In the genomic region with DNA sequence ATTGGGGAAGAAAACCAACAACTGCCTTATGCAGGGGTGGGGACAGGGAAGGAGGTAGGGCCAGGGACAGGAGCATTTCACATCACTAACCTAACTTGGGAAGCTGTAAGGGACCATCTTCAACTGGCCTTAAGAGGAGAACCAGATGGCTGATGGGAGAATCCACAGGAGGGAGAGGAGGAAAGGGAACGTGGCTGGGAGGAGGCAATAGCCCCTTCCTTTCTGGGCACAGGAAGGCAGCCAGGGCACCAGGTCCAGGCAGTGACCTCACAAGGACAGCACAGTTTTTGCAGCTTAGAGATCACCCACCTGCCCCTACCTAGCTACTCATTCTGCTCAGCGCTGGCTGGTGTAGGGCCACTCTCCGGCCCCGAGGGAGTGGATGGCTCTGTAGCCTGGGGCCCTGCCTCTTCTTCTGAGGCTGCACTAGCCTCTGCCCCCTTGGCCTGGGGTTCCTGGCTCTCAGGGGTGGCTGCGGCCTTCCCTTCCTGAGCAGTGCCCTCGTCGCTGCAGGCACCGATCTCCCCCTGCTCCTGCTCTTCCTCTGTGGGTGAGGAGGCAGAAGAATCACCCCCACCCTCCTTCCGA, we compare ENCODE assay signal across 8 cellular contexts. TPM values are rescaled to one million over a fixed set of nuclear protein-coding genes. Genes with fewer than 3 reads are reported as not detected.
A peak's percentile ranks its signal among the peaks of the same experiment; 100 is the strongest.
DNase-seq lines count a peak whose midpoint lies in the region; ATAC-seq and TF ChIP-seq lines count a peak whose summit lies in the region.

No MANE protein-coding gene starts in this region.

- POLR2A ChIA-PET in WTC11 (lab: Charles Lee), result interaction anchor here (0.6 to 1.2 kb wide), 3 partner anchors 13 to 93 kb away, joined by 4 to 8 read pairs (median 5); no protein-coding TSS in a partner anchor

- CTCF ChIA-PET in activated CD8-positive, alpha-beta memory T cell treated with anti-CD3 and anti-CD28 coated beads, Interleukin-2, amount 10 ng/mL, durations not matched to agents 7 days and 5 days (lab: Charles Lee), result interaction anchor here (0.5 to 4.6 kb wide), 6 partner anchors 14 to 205 kb away, joined by 3 to 27 read pairs (median 4); a partner anchor contains a TSS
- CTCF ChIA-PET in WTC11 (lab: Charles Lee), result interaction anchor here (0.9 kb wide), 1 partner anchor 29 kb away, joined by 4 read pairs; a partner anchor contains a TSS

- no peak for TF ChIP-seq POLR2A in testis (IDR thresholded peaks at IDR 0.05)

- H3K27ac Mint-ChIP-seq in activated CD8-positive, alpha-beta memory T cell treated with anti-CD3 and anti-CD28 coated beads, Interleukin-2, amount 10 ng/mL, durations not matched to agents 7 days and 5 days, result no peak overlapping the region
- peak overlapping the region; percentile 96 for H3K27ac Mint-ChIP-seq in WTC11

- WGBS in testis, 2 donors, result 22 to 28% methylated on average over 8 to 9 of the region's 9 CpGs

- peaks cover 8% of the 10 kb centered on the region for H3K27me3 ChIP-seq in iPS-18a (ENCODE audit: control insufficient read depth, insufficient read depth, low read length)
- H3K27me3 ChIP-seq in testis, result no peaks in the 10 kb centered on the region

- no peaks in the 10 kb centered on the region for H3K9me3 ChIP-seq in iPS-18a (ENCODE audit: control insufficient read depth, low read depth, low read length)
- no peaks in the 10 kb centered on the region for H3K9me3 ChIP-seq in testis

- H3K9me3 Mint-ChIP-seq in activated CD8-positive, alpha-beta memory T cell treated with anti-CD3 and anti-CD28 coated beads, Interleukin-2, amount 10 ng/mL, durations not matched to agents 7 days and 5 days (ENCODE audit: low read depth), result no peaks in the 10 kb centered on the region
- no peaks in the 10 kb centered on the region for H3K9me3 Mint-ChIP-seq in WTC11

- H3K27ac ChIP-seq in iPS-18a (ENCODE audit: low read length) (no peak overlapping the region), testis (peak overlapping the region; percentile 81 to 96)

- ATAC-seq in activated CD8-positive, alpha-beta memory T cell treated with anti-CD3 and anti-CD28 coated beads, Interleukin-2, amount 10 ng/mL, durations not matched to agents 7 days and 5 days, result no peak
- ATAC-seq in WTC11, result no peak

- H3K4me3 ChIP-seq in iPS-18a (ENCODE audit: low read length), result peak overlapping the region; percentile 87
- peak overlapping the region; percentile 75 to 94 for H3K4me3 ChIP-seq in testis

- no peak for DNase-seq in activated CD8-positive, alpha-beta memory T cell treated with anti-CD3 and anti-CD28 coated beads, Interleukin-2, amount 10 ng/mL, durations not matched to agents 7 days and 5 days
- no peak for DNase-seq in activated CD8-positive, alpha-beta memory T cell treated with anti-CD3 and anti-CD28 coated beads, Interleukin-2, amount 50 U/mL, for 48 hours
- DNase-seq in WTC11 (ENCODE audit: low spot score) (no peak), testis (no peak), Ammon's horn (ENCODE audit: low spot score) (no peak), NCI-H1694 treated with DMSO at 0.1 percent for 48 hours (lab: John Stamatoyannopoulos, UW) (no peak), ureter (ENCODE audit: low spot score) (no peak)

- peaks cover 29% of the 10 kb centered on the region for H3K4me1 ChIP-seq in iPS-18a (ENCODE audit: control insufficient read depth, low read depth, low read length)
- H3K4me1 ChIP-seq in testis, result peaks cover 51% of the 10 kb centered on the region

- H3K36me3 Mint-ChIP-seq in activated CD8-positive, alpha-beta memory T cell treated with anti-CD3 and anti-CD28 coated beads, Interleukin-2, amount 10 ng/mL, durations not matched to agents 7 days and 5 days, result peaks cover 30% of the 10 kb centered on the region
- peaks cover 42% of the 10 kb centered on the region for H3K36me3 Mint-ChIP-seq in WTC11

- intact Hi-C loops in testis (cut with DNase I; ENCODE audit: low total_unique reads), result loop anchor here (10.0 kb wide), 1 partner anchor 90 kb away; a partner anchor contains a TSS

- H3K9ac ChIP-seq in iPS-18a (ENCODE audit: low read length), result peak overlapping the region; percentile 92

- H3K36me3 ChIP-seq in iPS-18a (ENCODE audit: control insufficient read depth, low read depth, low read length) (peaks cover 51% of the 10 kb centered on the region), testis (ENCODE audit: low read depth, missing control alignments) (no peaks in the 10 kb centered on the region)

- no peak for TF ChIP-seq CTCF in WTC11 (IDR thresholded peaks at IDR 0.05)
- no peak for TF ChIP-seq CTCF in testis (IDR thresholded peaks at IDR 0.05)

- H3K4me1 Mint-ChIP-seq in activated CD8-positive, alpha-beta memory T cell treated with anti-CD3 and anti-CD28 coated beads, Interleukin-2, amount 10 ng/mL, durations not matched to agents 7 days and 5 days, result peaks cover 34% of the 10 kb centered on the region
- H3K4me1 Mint-ChIP-seq in WTC11, result peaks cover 44% of the 10 kb centered on the region

- no peaks in the 10 kb centered on the region for H3K27me3 Mint-ChIP-seq in activated CD8-positive, alpha-beta memory T cell treated with anti-CD3 and anti-CD28 coated beads, Interleukin-2, amount 10 ng/mL, durations not matched to agents 7 days and 5 days
- H3K27me3 Mint-ChIP-seq in WTC11 (ENCODE audit: low read depth), result peaks cover 16% of the 10 kb centered on the region

- H3K4me3 Mint-ChIP-seq in activated CD8-positive, alpha-beta memory T cell treated with anti-CD3 and anti-CD28 coated beads, Interleukin-2, amount 10 ng/mL, durations not matched to agents 7 days and 5 days, result peak overlapping the region; percentile 25
- H3K4me3 Mint-ChIP-seq in WTC11, result peak overlapping the region; percentile 95

TF ChIP-seq in WTC11, 78 proteins besides CTCF, POLR2A, EP300 and RAD21:
- no peak; the same call in 1 of the 2 replicates for TF ChIP-seq FOXP1 (CRISPR knock-in tag; IDR thresholded peaks at IDR 0.05; ENCODE audit: borderline replicate concordance)
- TF ChIP-seq ETV6 (CRISPR knock-in tag; IDR thresholded peaks at IDR 0.05), result no peak
- TF ChIP-seq ZNF423 (CRISPR knock-in tag; IDR thresholded peaks at IDR 0.05), result no peak
- TF ChIP-seq NFE2L1 (CRISPR knock-in tag; IDR thresholded peaks at IDR 0.05), result no peak
- TF ChIP-seq ZNF138 (CRISPR knock-in tag; conservative IDR thresholded peaks at IDR 0.05), result no peak
- TF ChIP-seq JAZF1 (CRISPR knock-in tag; IDR thresholded peaks at IDR 0.05), result no peak
- TF ChIP-seq, protein P1, sequence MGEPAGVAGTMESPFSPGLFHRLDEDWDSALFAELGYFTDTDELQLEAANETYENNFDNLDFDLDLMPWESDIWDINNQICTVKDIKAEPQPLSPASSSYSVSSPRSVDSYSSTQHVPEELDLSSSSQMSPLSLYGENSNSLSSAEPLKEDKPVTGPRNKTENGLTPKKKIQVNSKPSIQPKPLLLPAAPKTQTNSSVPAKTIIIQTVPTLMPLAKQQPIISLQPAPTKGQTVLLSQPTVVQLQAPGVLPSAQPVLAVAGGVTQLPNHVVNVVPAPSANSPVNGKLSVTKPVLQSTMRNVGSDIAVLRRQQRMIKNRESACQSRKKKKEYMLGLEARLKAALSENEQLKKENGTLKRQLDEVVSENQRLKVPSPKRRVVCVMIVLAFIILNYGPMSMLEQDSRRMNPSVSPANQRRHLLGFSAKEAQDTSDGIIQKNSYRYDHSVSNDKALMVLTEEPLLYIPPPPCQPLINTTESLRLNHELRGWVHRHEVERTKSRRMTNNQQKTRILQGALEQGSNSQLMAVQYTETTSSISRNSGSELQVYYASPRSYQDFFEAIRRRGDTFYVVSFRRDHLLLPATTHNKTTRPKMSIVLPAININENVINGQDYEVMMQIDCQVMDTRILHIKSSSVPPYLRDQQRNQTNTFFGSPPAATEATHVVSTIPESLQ (CRISPR knock-in tag; IDR thresholded peaks at IDR 0.05), result no peak
TF ChIP-seq in WTC11: peak in this region for 0.

RNA-seq across cellular contexts. Expression of a gene that starts 1.7 kb away (rescaled TPM):
- 10 to 100 TPM; 11.2 to 11.8 TPM for total RNA-seq in activated CD8-positive, alpha-beta memory T cell treated with anti-CD3 and anti-CD28 coated beads, Interleukin-2, amount 10 ng/mL, durations not matched to agents 7 days and 5 days
- total RNA-seq in WTC11 (2021), result 442 to 450 TPM (median 443 TPM) in 3 replicates
- total RNA-seq in testis, result 100 to 1,000 TPM; 288 to 312 TPM
- 326 TPM for polyA plus RNA-seq in testis (ENCODE audit: insufficient read depth, low read depth, low replicate concordance)
- total RNA-seq in ureter, result 117 TPM

RNA-seq across cellular contexts. Expression of a gene that starts 27.9 kb away (rescaled TPM):
- 1 to 10 TPM; 4.1 to 5.4 TPM for total RNA-seq in activated CD8-positive, alpha-beta memory T cell treated with anti-CD3 and anti-CD28 coated beads, Interleukin-2, amount 10 ng/mL, durations not matched to agents 7 days and 5 days
- total RNA-seq in WTC11 (2021), result 6.7 to 10.4 TPM (median 9.4 TPM) in 3 replicates
- total RNA-seq in testis, result 100 to 1,000 TPM; 103 to 194 TPM
- 71.5 TPM for polyA plus RNA-seq in testis (ENCODE audit: insufficient read depth, low read depth, low replicate concordance)
- total RNA-seq in ureter, result 5.5 TPM

RNA-seq across cellular contexts. Expression of a gene that starts 28.0 kb away (rescaled TPM):
- total RNA-seq in activated CD8-positive, alpha-beta memory T cell treated with anti-CD3 and anti-CD28 coated beads, Interleukin-2, amount 10 ng/mL, durations not matched to agents 7 days and 5 days, result under 1 TPM; 0.70 TPM
- total RNA-seq in WTC11 (2021) (1.2 to 2.9 TPM (median 1.7 TPM) in 3 replicates), testis (10 to 100 TPM; 25.7 to 72.9 TPM), ureter (4.2 TPM)
- 55.6 TPM for polyA plus RNA-seq in testis (ENCODE audit: insufficient read depth, low read depth, low replicate concordance)

RNA-seq across cellular contexts. Expression of a gene that starts 42.5 kb away (rescaled TPM):
- total RNA-seq in activated CD8-positive, alpha-beta memory T cell treated with anti-CD3 and anti-CD28 coated beads, Interleukin-2, amount 10 ng/mL, durations not matched to agents 7 days and 5 days, result 100 to 1,000 TPM; 183 to 189 TPM
- 108 to 120 TPM (median 119 TPM) in 3 replicates for total RNA-seq in WTC11 (2021)
- total RNA-seq in testis, result 10 to 100 TPM; 83.1 to 99.2 TPM
- 91.6 TPM for polyA plus RNA-seq in testis (ENCODE audit: insufficient read depth, low read depth, low replicate concordance)
- total RNA-seq in ureter, result 113 TPM

RNA-seq across cellular contexts. Expression of a gene that starts 59.9 kb away (rescaled TPM):
- total RNA-seq in activated CD8-positive, alpha-beta memory T cell treated with anti-CD3 and anti-CD28 coated beads, Interleukin-2, amount 10 ng/mL, durations not matched to agents 7 days and 5 days, result 10 to 100 TPM; 39.8 to 43.3 TPM
- total RNA-seq in WTC11 (2021), result 42.4 to 44.3 TPM (median 43.6 TPM) in 3 replicates
- total RNA-seq in testis, result 100 to 1,000 TPM; 160 to 234 TPM
- 130 TPM for polyA plus RNA-seq in testis (ENCODE audit: insufficient read depth, low read depth, low replicate concordance)
- 59.6 TPM for total RNA-seq in ureter
